ENCODE assay signal across 17 cellular contexts in genomic region chr11:35387341-35387982, GRCh38. TPM values are rescaled to one million over a fixed set of nuclear protein-coding genes. Genes with fewer than 3 reads are reported as not detected.
DNase-seq lines count a peak whose midpoint lies in the region; ATAC-seq, FAIRE-seq and TF ChIP-seq lines count a peak whose summit lies in the region.
"Had no signal": no experiment of that assay in that cellular context is flagged by ENCODE, and none has a peak within 500 bp of the region (broad histone marks: within the 10 kb centered on the region; RNA-seq: fewer than 3 reads in every experiment).

No MANE protein-coding gene starts in this region.

- peaks cover 16% of the 10 kb centered on the region for H3K4me1 Mint-ChIP-seq in glutamatergic neuron (ENCODE audit: low read depth, unreplicated experiment)

- H3K4me2 ChIP-seq in HepG2 (ENCODE audit: low read depth, low read length) (no peak overlapping the region), smooth muscle cell (no peak overlapping the region)

- H3F3A ChIP-seq in smooth muscle cell (ENCODE audit: low read depth): no peaks in the 10 kb centered on the region

- H4K20me1 ChIP-seq in HepG2 (ENCODE audit: insufficient read depth, low read length): no peaks in the 10 kb centered on the region
- no peaks in the 10 kb centered on the region for H4K20me1 ChIP-seq in smooth muscle cell (ENCODE audit: low read depth)

- peak overlapping the region; percentile 89 for H3K27ac Mint-ChIP-seq in glutamatergic neuron (ENCODE audit: unreplicated experiment)
- H3K27ac Mint-ChIP-seq: activated T-cell treated with anti-CD3 and anti-CD28 coated beads, Interleukin-2, amount 50 U/mL, for 24 hours; stimulated activated naive CD8-positive, alpha-beta T cell treated with anti-CD3 and anti-CD28 coated beads, Interleukin-15, Interleukin-2, amounts not matched to agents 100 ng/mL and 50 ng/mL, for 24 hours had no signal

- no peaks in the 10 kb centered on the region for H3K27me3 Mint-ChIP-seq in glutamatergic neuron (ENCODE audit: unreplicated experiment)
- H3K27me3 Mint-ChIP-seq: activated T-cell treated with anti-CD3 and anti-CD28 coated beads, Interleukin-2, amount 50 U/mL, for 24 hours; stimulated activated naive CD8-positive, alpha-beta T cell treated with anti-CD3 and anti-CD28 coated beads, Interleukin-15, Interleukin-2, amounts not matched to agents 100 ng/mL and 50 ng/mL, for 24 hours had no signal

- intact Hi-C loops in HepG2 (cut with micrococcal nuclease; ENCODE audit: unreplicated experiment): no loop called here
- intact Hi-C loops in right lobe of liver (cut with DNase I): no loop called here
- intact Hi-C loops in aorta (cut with DNase I): loop anchor here in 1 of 2 donors (5.0 kb wide), 1 partner anchor 140 kb away; no protein-coding TSS in a partner anchor
- intact Hi-C loops in kidney (cut with DNase I): no loop called here

- no peaks in the 10 kb centered on the region for H3K27me3 ChIP-seq in HepG2 (ENCODE audit: control insufficient read depth in 1 of 2, insufficient read depth in 2 of 2, low read length in 2 of 2)
- H3K27me3 ChIP-seq in right lobe of liver: no peaks in the 10 kb centered on the region
- H3K27me3 ChIP-seq in adipocyte (replicated peaks; ENCODE audit: control insufficient read depth, insufficient read depth, low read length): no peaks in the 10 kb centered on the region
- no peaks in the 10 kb centered on the region for H3K27me3 ChIP-seq in aorta (ENCODE audit: control insufficient read depth in 1 of 2, insufficient read depth in 2 of 2, low read length in 1 of 2)
- no peaks in the 10 kb centered on the region for H3K27me3 ChIP-seq in smooth muscle cell (ENCODE audit: low read depth)
- H3K27me3 ChIP-seq: right atrium auricular region had no signal

- peak overlapping the region; percentile 14 for H3K4me3 Mint-ChIP-seq in glutamatergic neuron (ENCODE audit: unreplicated experiment)
- H3K4me3 Mint-ChIP-seq: activated T-cell treated with anti-CD3 and anti-CD28 coated beads, Interleukin-2, amount 50 U/mL, for 24 hours; stimulated activated naive CD8-positive, alpha-beta T cell treated with anti-CD3 and anti-CD28 coated beads, Interleukin-15, Interleukin-2, amounts not matched to agents 100 ng/mL and 50 ng/mL, for 24 hours had no signal

- 7% methylated on average over 3 of the region's 3 CpGs for WGBS in HepG2 (ENCODE audit: low lambda C conversion rate)
- WGBS in right lobe of liver (ENCODE audit: insufficient coverage, low coverage, low lambda C conversion rate, missing lambda C conversion rate): 61% methylated on average over 3 of the region's 3 CpGs
- WGBS in aorta, 2 donors: 30 to 32% methylated on average over 3 of the region's 3 CpGs
- WGBS in smooth muscle cell (ENCODE audit: low lambda C conversion rate): 88% methylated on average over 3 of the region's 3 CpGs

- H3K4me3 ChIP-seq in HepG2 (replicated peaks in 1 of 3; ENCODE audit: insufficient read depth in 1 of 3, low read depth in 2 of 3, low read length in 3 of 3) (no peak overlapping the region), right lobe of liver (no peak overlapping the region), adipocyte (ENCODE audit: low read length) (no peak overlapping the region), aorta (ENCODE audit: low read length in 2 of 2) (no peak overlapping the region), smooth muscle cell (no peak overlapping the region), kidney (ENCODE audit: low read length in 2 of 2) (no peak overlapping the region)
- H3K4me3 ChIP-seq: right atrium auricular region had no signal

- no peaks in the 10 kb centered on the region for H3K79me2 ChIP-seq in HepG2 (ENCODE audit: insufficient read depth, low read length)
- H3K79me2 ChIP-seq in smooth muscle cell (ENCODE audit: low read depth): no peaks in the 10 kb centered on the region

- peak; percentile 49 for FAIRE-seq in HepG2 (lab: Jason Lieb, UNC)
- FAIRE-seq in kidney (lab: Jason Lieb, UNC): no peak
- FAIRE-seq: bronchial epithelial cell, G401.6 had no signal

- no peaks in the 10 kb centered on the region for H3K36me3 ChIP-seq in HepG2 (replicated peaks in 1 of 2; ENCODE audit: control insufficient read depth in 1 of 2, insufficient read depth in 2 of 2, low read length in 2 of 2)
- no peaks in the 10 kb centered on the region for H3K36me3 ChIP-seq in right lobe of liver
- H3K36me3 ChIP-seq in adipocyte (ENCODE audit: control insufficient read depth, insufficient read depth, low read length, severe bottlenecking): no peaks in the 10 kb centered on the region
- H3K36me3 ChIP-seq in aorta (ENCODE audit: control insufficient read depth in 1 of 2, insufficient read depth in 2 of 2, low read length in 1 of 2): no peaks in the 10 kb centered on the region
- H3K36me3 ChIP-seq in smooth muscle cell (ENCODE audit: low read depth): no peaks in the 10 kb centered on the region
- no peaks in the 10 kb centered on the region for H3K36me3 ChIP-seq in kidney (ENCODE audit: control insufficient read depth in 1 of 2, insufficient read depth in 2 of 2, low read length in 2 of 2)
- H3K36me3 ChIP-seq: right atrium auricular region had no signal

- DNase-seq in HepG2 (ENCODE audit: low spot score) (no peak), right lobe of liver (no peak), adipocyte (ENCODE audit: low read depth) (no peak), glutamatergic neuron (no peak), aorta (no peak), amygdala (lab: John Stamatoyannopoulos, UW) (no peak), smooth muscle cell (lab: John Stamatoyannopoulos, UW; ENCODE audit: unreplicated experiment) (no peak), kidney (no peak)
- DNase-seq: activated CD4-positive, CD25-positive, alpha-beta regulatory T cell; activated T-cell treated with anti-CD3 and anti-CD28 coated beads, Interleukin-2, amount 50 U/mL, for 24 hours; NCI-H146; NCI-H526 treated with DMSO at 0.1 percent for 48 hours had no signal

- H3K4me1 ChIP-seq in HepG2 (ENCODE audit: insufficient read depth, low read length) (peaks cover 27% of the 10 kb centered on the region), right lobe of liver (peaks cover 0 to 18% (median 9%) of the 10 kb centered on the region in 4 donors), adipocyte (ENCODE audit: control insufficient read depth, insufficient read depth, low read length) (peaks cover 23% of the 10 kb centered on the region), aorta (ENCODE audit: control insufficient read depth in 1 of 2, insufficient read depth in 2 of 2, low read length in 2 of 2) (peaks cover 0 to 4% of the 10 kb centered on the region in 2 donors), smooth muscle cell (ENCODE audit: low read depth) (peaks cover 2% of the 10 kb centered on the region), kidney (ENCODE audit: control insufficient read depth in 1 of 2, insufficient read depth in 1 of 2, low read depth in 1 of 2, low read length in 2 of 2) (no peaks in the 10 kb centered on the region)

- H3K9me3 ChIP-seq in HepG2 (ENCODE audit: low read length) (no peaks in the 10 kb centered on the region), right lobe of liver (no peaks in the 10 kb centered on the region), adipocyte (ENCODE audit: control insufficient read depth, low read length) (no peaks in the 10 kb centered on the region), aorta (ENCODE audit: control insufficient read depth, low read length) (no peaks in the 10 kb centered on the region), smooth muscle cell (replicated peaks; ENCODE audit: low read depth) (no peaks in the 10 kb centered on the region), kidney (ENCODE audit: control insufficient read depth in 1 of 2, low read length in 2 of 2) (no peaks in the 10 kb centered on the region)
- H3K9me3 ChIP-seq: right atrium auricular region had no signal

- TF ChIP-seq EP300 in HepG2 (IDR thresholded peaks at IDR 0.05; ENCODE audit: low read depth in 2 of 2, low read length in 2 of 2): no peak
- TF ChIP-seq EP300 in HepG2 (CRISPR knock-in tag; IDR thresholded peaks at IDR 0.05; ENCODE audit: borderline replicate concordance): no peak

- H2AFZ ChIP-seq in HepG2 (ENCODE audit: low read length): no peak overlapping the region
- no peak overlapping the region for H2AFZ ChIP-seq in smooth muscle cell (ENCODE audit: low read depth)

- TF ChIP-seq POLR2A in HepG2 (IDR thresholded peaks at IDR 0.05; ENCODE audit: insufficient read depth in 1 of 2, low read depth in 2 of 2, low read length in 2 of 2) (no peak), right lobe of liver (IDR thresholded peaks at IDR 0.05) (no peak)

- H3K36me3 Mint-ChIP-seq in glutamatergic neuron (ENCODE audit: unreplicated experiment): peaks cover 16% of the 10 kb centered on the region

- H3K27ac ChIP-seq in HepG2 (ENCODE audit: extremely low read length, insufficient read depth, low read length) (no peak overlapping the region), right lobe of liver (no peak overlapping the region), aorta (ENCODE audit: low read depth in 1 of 2, low read length in 2 of 2) (peak overlapping the region in 1 of 2 donors; percentile 90), smooth muscle cell (ENCODE audit: low read depth) (no peak overlapping the region), kidney (ENCODE audit: low read depth in 2 of 2, low read length in 2 of 2) (no peak overlapping the region)
- H3K27ac ChIP-seq: epithelial cell of prostate, right atrium auricular region had no signal

- BruUV-seq in HepG2 (replicated peaks; lab: Mats Ljungman, UMichigan): no TSS peak

- TF ChIP-seq RAD21 in HepG2 (CRISPR knock-in tag; IDR thresholded peaks at IDR 0.05): peak; percentile 56; the same call in 1 of the 2 replicates

- ATAC-seq in HepG2 (no peak), right lobe of liver (no peak), aorta (ENCODE audit: low FRiP score) (peak; percentile 26)

- no peak overlapping the region for H3K9ac ChIP-seq in HepG2 (ENCODE audit: insufficient read depth, low read depth, low read length)
- peak overlapping the region; percentile 4 for H3K9ac ChIP-seq in adipocyte (ENCODE audit: low read length)
- H3K9ac ChIP-seq in smooth muscle cell (ENCODE audit: low read depth): no peak overlapping the region
- no peak overlapping the region for H3K9ac ChIP-seq in kidney (ENCODE audit: low read length in 2 of 2)

- in situ Hi-C loops in HepG2 (cut with HindIII; ENCODE audit: extremely low pct_ligation_motif_present, low pct_unique_long_range_greater_than_20kb): loop anchor here (10.0 to 25.0 kb wide), 3 partner anchors 463 to 1025 kb away; partner anchors contain the start of gene ABTB2

- H3K9me3 Mint-ChIP-seq in glutamatergic neuron (ENCODE audit: unreplicated experiment): no peaks in the 10 kb centered on the region
- H3K9me3 Mint-ChIP-seq: activated T-cell treated with anti-CD3 and anti-CD28 coated beads, Interleukin-2, amount 50 U/mL, for 24 hours; stimulated activated naive CD8-positive, alpha-beta T cell treated with anti-CD3 and anti-CD28 coated beads, Interleukin-15, Interleukin-2, amounts not matched to agents 100 ng/mL and 50 ng/mL, for 24 hours had no signal

- POLR2A ChIA-PET in HepG2 (lab: Yijun Ruan, JAX): interaction anchor here (1.0 to 1.3 kb wide), 2 partner anchors 50 to 461 kb away, joined by 3 read pairs; no protein-coding TSS in a partner anchor

- TF ChIP-seq CTCF in HepG2 (CRISPR knock-in tag; IDR thresholded peaks at IDR 0.05) (peak; percentile 64), right lobe of liver (IDR thresholded peaks at IDR 0.05) (no peak), glutamatergic neuron (IDR thresholded peaks at IDR 0.05; ENCODE audit: partially characterized antibody, unreplicated experiment) (no peak), smooth muscle cell (IDR thresholded peaks at IDR 0.05; ENCODE audit: borderline replicate concordance, insufficient read depth, poor library complexity, severe bottlenecking) (no peak), kidney (IDR thresholded peaks at IDR 0.05; ENCODE audit: borderline replicate concordance, extremely low read depth, insufficient read depth) (no peak)

- CTCF ChIA-PET in HepG2 (lab: Yijun Ruan, JAX; ENCODE audit: low intra/inter-chr PET ratio, low total read pairs): no interaction called here

RNA-seq across cellular contexts. Expression of gene SLC1A2, which starts 31.9 kb away (rescaled TPM):
- total RNA-seq in HepG2 (2016; rRNA removed; fragmentation: Illumina TruSeq; extraction: Trizol) (16.5 and 23.2 TPM in 2 replicates), right lobe of liver (10 to 100 TPM in 4 of 6 experiments, 1 to 10 TPM in 2; 7.6 to 87.4 (median 13.3) TPM), glutamatergic neuron (ENCODE audit: unreplicated experiment) (54.3 TPM), aorta (1 to 10 TPM; 1.1 to 1.5 TPM), smooth muscle cell (0.18 and 3.6 TPM in 2 replicates), kidney (0.28 TPM)
- 1.9 and 2.6 TPM in 2 replicates for total RNA-seq in HepG2 (2016; cell fraction: cytosol; rRNA removed; fragmentation: Illumina TruSeq; extraction: Trizol; ENCODE audit: low read depth)
- total RNA-seq in HepG2 (2016; cell fraction: insoluble cytoplasmic fraction; rRNA removed; fragmentation: Illumina TruSeq; extraction: Trizol): 16.3 and 22.3 TPM in 2 replicates
- 5.3 and 5.4 TPM in 2 replicates for total RNA-seq in HepG2 (2016; cell fraction: membrane; rRNA removed; fragmentation: Illumina TruSeq; extraction: Trizol)
- total RNA-seq in HepG2 (2016; cell fraction: nucleus; rRNA removed; fragmentation: Illumina TruSeq; extraction: Trizol): 34.4 and 35.7 TPM in 2 replicates
- polyA plus RNA-seq in HepG2 (2011; rRNA removed) (43.2 and 47.1 TPM in 2 replicates), aorta (not detected), smooth muscle cell (0.07 TPM in 1 of 2 replicates, not detected in the other), kidney (ENCODE audit: insufficient read depth, low read depth, low replicate concordance) (0.11 TPM)
- polyA plus RNA-seq in HepG2 (2011; cell fraction: cytosol; rRNA removed): 22.2 and 39.6 TPM in 2 replicates
- polyA plus RNA-seq in HepG2 (2011; cell fraction: nucleus; rRNA removed): 29.2 and 40.9 TPM in 2 replicates
- polyA plus RNA-seq in HepG2 (2012): 42.0 and 55.4 TPM in 2 replicates
- 0.77 and 1.0 TPM in 2 replicates for polyA plus RNA-seq in HepG2 (2016; cell fraction: cytosol; fragmentation: Illumina TruSeq; extraction: Trizol; ENCODE audit: low read depth)
- polyA plus RNA-seq in HepG2 (2016; cell fraction: insoluble cytoplasmic fraction; fragmentation: Illumina TruSeq; extraction: Trizol; ENCODE audit: low read depth): 5.4 and 6.4 TPM in 2 replicates
- polyA plus RNA-seq in HepG2 (2016; cell fraction: membrane; fragmentation: Illumina TruSeq; extraction: Trizol; ENCODE audit: low read depth): 1.1 and 1.5 TPM in 2 replicates
- 15.3 and 15.8 TPM in 2 replicates for polyA plus RNA-seq in HepG2 (2016; cell fraction: nucleus; fragmentation: Illumina TruSeq; extraction: Trizol; ENCODE audit: insufficient read depth, low read depth)
- 0.12 and 435 TPM in 2 replicates for polyA minus RNA-seq in HepG2 (2011; rRNA and poly(A)+ RNA removed; ENCODE audit: low replicate concordance)
- polyA minus RNA-seq in HepG2 (2011; cell fraction: cytosol; rRNA and poly(A)+ RNA removed): 92.0 and 179 TPM in 2 replicates
- 140 and 207 TPM in 2 replicates for polyA minus RNA-seq in HepG2 (2011; cell fraction: nucleus; rRNA and poly(A)+ RNA removed)
